10 cellular contexts compared by ENCODE assay signal in genomic region chr20:41145821-41146620, GRCh38. TPM values are rescaled to one million over a fixed set of nuclear protein-coding genes. Genes with fewer than 3 reads are reported as not detected.
DNase-seq lines count a peak whose midpoint lies in the region; ATAC-seq, FAIRE-seq and TF ChIP-seq lines count a peak whose summit lies in the region.
"Had no signal": no experiment of that assay in that cellular context is flagged by ENCODE, and none has a peak within 500 bp of the region (broad histone marks: within the 10 kb centered on the region; RNA-seq: fewer than 3 reads in every experiment).

No MANE protein-coding gene starts in this region.

- ATAC-seq in HG02623 (IDR thresholded peaks at IDR 0.05; ENCODE audit: unreplicated experiment) = no peak

- H3K4me1 ChIP-seq in BLaER1 treated with 17β-estradiol and CSF1 and Interleukin-3, amounts not matched to agents 10 nM and 100 nM = peaks cover 20 to 85% (median 76%) of the 10 kb centered on the region in 10 experiments
- H3K4me1 ChIP-seq in Peyer's patch = peaks cover 6 to 79% (median 20%) of the 10 kb centered on the region in 4 donors
- peaks cover 38 to 100% (median 75%) of the 10 kb centered on the region in 3 donors for H3K4me1 ChIP-seq in esophagus squamous epithelium
- peaks cover 9% of the 10 kb centered on the region for H3K4me1 ChIP-seq in osteoblast (ENCODE audit: insufficient read depth, low read length)

- TF ChIP-seq POLR2A in Peyer's patch (IDR thresholded peaks at IDR 0.05) = no peak
- TF ChIP-seq POLR2A in esophagus squamous epithelium (IDR thresholded peaks at IDR 0.05) = no peak

- no peak for DNase-seq in Peyer's patch
- no peak for DNase-seq in esophagus squamous epithelium (lab: John Stamatoyannopoulos, UW)
- peak; percentile 62 for DNase-seq in osteoblast (ENCODE audit: insufficient read length, low spot score, missing footprints)
- no peak for DNase-seq in urothelium cell line (ENCODE audit: low spot score)
- no peak for DNase-seq in NCI-H2107 treated with DMSO at 0.1 percent for 48 hours (lab: John Stamatoyannopoulos, UW; ENCODE audit: unreplicated experiment)
- DNase-seq in kidney glomerular epithelial cell (lab: John Stamatoyannopoulos, UW) = no peak
- DNase-seq: Calu3 had no signal

- no peak overlapping the region for H2AFZ ChIP-seq in osteoblast (ENCODE audit: low read length)

- intact Hi-C loops in esophagus squamous epithelium (cut with DNase I) = no loop called here

- FAIRE-seq in urothelium cell line (lab: Jason Lieb, UNC) = no peak

- no peak for TF ChIP-seq CTCF in Peyer's patch (IDR thresholded peaks at IDR 0.05)
- TF ChIP-seq CTCF in esophagus squamous epithelium (IDR thresholded peaks at IDR 0.05) = no peak
- TF ChIP-seq CTCF in osteoblast (IDR thresholded peaks at IDR 0.05; ENCODE audit: extremely low read depth, low read depth, low read length) = no peak

- no peak overlapping the region for H3K4me3 ChIP-seq in BLaER1 treated with 17β-estradiol and CSF1 and Interleukin-3, amounts not matched to agents 10 nM and 100 nM
- no peak overlapping the region for H3K4me3 ChIP-seq in Peyer's patch
- peak overlapping the region in 1 of 4 donors; percentile 16 for H3K4me3 ChIP-seq in esophagus squamous epithelium
- H3K4me3 ChIP-seq in osteoblast (ENCODE audit: insufficient read depth, low read length) = no peak overlapping the region
- H3K4me3 ChIP-seq: SK-N-MC had no signal

- no peaks in the 10 kb centered on the region for H3K27me3 ChIP-seq in BLaER1 treated with 17β-estradiol and CSF1 and Interleukin-3, amounts not matched to agents 10 nM and 100 nM
- H3K27me3 ChIP-seq in Peyer's patch (no peaks in the 10 kb centered on the region), esophagus squamous epithelium (no peaks in the 10 kb centered on the region), osteoblast (ENCODE audit: insufficient read depth, low read length) (no peaks in the 10 kb centered on the region)

- H3K79me2 ChIP-seq in osteoblast (ENCODE audit: insufficient read depth, low read length) = peaks cover 98% of the 10 kb centered on the region

- H4K20me1 ChIP-seq in BLaER1 treated with 17β-estradiol and CSF1 and Interleukin-3, amounts not matched to agents 10 nM and 100 nM = peaks cover 5 to 100% (median 100%) of the 10 kb centered on the region in 11 experiments; a peak in 20 of 22 replicates
- peaks cover 94% of the 10 kb centered on the region for H4K20me1 ChIP-seq in osteoblast (ENCODE audit: insufficient read depth, low read length)

- peak overlapping the region in 8 of 11 experiments; percentile 23 to 66 (median 46); a peak in 17 of 22 replicates for H3K4me2 ChIP-seq in BLaER1 treated with 17β-estradiol and CSF1 and Interleukin-3, amounts not matched to agents 10 nM and 100 nM
- H3K4me2 ChIP-seq in osteoblast (ENCODE audit: insufficient read depth, low read length) = no peak overlapping the region

- no peak overlapping the region for H3K27ac ChIP-seq in BLaER1 treated with 17β-estradiol and CSF1 and Interleukin-3, amounts not matched to agents 10 nM and 100 nM
- H3K27ac ChIP-seq in Peyer's patch (peak overlapping the region in 3 of 4 donors; percentile 0 to 89 (median 23)), esophagus squamous epithelium (peak overlapping the region; percentile 34 to 98 (median 74)), osteoblast (ENCODE audit: low read depth, low read length) (no peak overlapping the region)
- H3K27ac ChIP-seq: SK-N-MC had no signal

- H3K9ac ChIP-seq in BLaER1 treated with 17β-estradiol and CSF1 and Interleukin-3, amounts not matched to agents 10 nM and 100 nM = no peak overlapping the region

- WGBS in esophagus squamous epithelium, 2 donors = 51 to 53% methylated on average over 3 of the region's 12 CpGs

- H3K9me3 ChIP-seq in BLaER1 treated with 17β-estradiol and CSF1 and Interleukin-3, amounts not matched to agents 10 nM and 100 nM (replicated peaks in 1 of 11) = no peaks in the 10 kb centered on the region
- H3K9me3 ChIP-seq in Peyer's patch (no peaks in the 10 kb centered on the region), esophagus squamous epithelium (no peaks in the 10 kb centered on the region), osteoblast (ENCODE audit: low read depth, low read length) (no peaks in the 10 kb centered on the region)

- peaks cover 0 to 59% (median 32%) of the 10 kb centered on the region in 11 experiments; a peak in 17 of 22 replicates for H3K36me3 ChIP-seq in BLaER1 treated with 17β-estradiol and CSF1 and Interleukin-3, amounts not matched to agents 10 nM and 100 nM
- H3K36me3 ChIP-seq in Peyer's patch (no peaks in the 10 kb centered on the region), esophagus squamous epithelium (peaks cover 0 to 8% (median 0%) of the 10 kb centered on the region in 3 donors), osteoblast (ENCODE audit: insufficient read depth, low read length) (no peaks in the 10 kb centered on the region)

RNA-seq across cellular contexts. Expression of gene PLCG1, which starts 8.7 kb away (rescaled TPM):
- 100 to 1,000 TPM in 3 of 4 donors, 10 to 100 TPM in 1; 93.0 to 357 (median 191) TPM for total RNA-seq in Peyer's patch
- 10 to 100 TPM; 30.4 to 84.7 (median 47.8) TPM for total RNA-seq in esophagus squamous epithelium
- total RNA-seq in osteoblast = 72.4 and 73.7 TPM in 2 replicates

Comparison
In these comparisons a context has a peak if more than half of its experiments do, and no peak if none do; other contexts are left out.
1. H3K27ac ChIP-seq: peak in Peyer's patch (3 of 4) and esophagus squamous epithelium (4 of 4); none in BLaER1 treated with 17β-estradiol and CSF1 and Interleukin-3, amounts not matched to agents 10 nM and 100 nM (0 of 11) and osteoblast (single experiment).